In genomic region chr12:70845268-70845667, GRCh38 we compare ENCODE assay signal across 32 cellular contexts.
"Had no signal": no experiment of that assay in that cellular context is flagged by ENCODE, and none has a peak within 500 bp of the region (broad histone marks: within the 10 kb centered on the region; RNA-seq: fewer than 3 reads in every experiment).

No MANE protein-coding gene starts in this region.

- ATAC-seq: activated naive CD4-positive, alpha-beta T cell treated with anti-CD3 and anti-CD28 coated beads, Interleukin-2, amount 50 U/mL, for 72 hours; activated naive CD8-positive, alpha-beta T cell treated with anti-CD3 and anti-CD28 coated beads, Interleukin-2, amount 50 U/mL, for 24 hours; activated T-cell treated with anti-CD3 and anti-CD28 coated beads, Interleukin-2, amount 50 U/mL, for 4 hours; activated T-cell treated with anti-CD3 and anti-CD28 coated beads, Interleukin-2, amount 50 U/mL, for 72 hours; activated T-helper 17 cell treated with anti-CD3 and anti-CD28 coated beads, Interleukin-2, amount 50 U/mL, for 72 hours; body of pancreas had no signal

- H3K36me3 ChIP-seq: adrenal gland, ascending aorta, brain microvascular endothelial cell, breast epithelium, cardiac muscle cell had no signal

- DNase-seq: activated effector memory CD4-positive, alpha-beta T cell treated with anti-CD3 and anti-CD28 coated beads, Interleukin-2, amount 50 U/mL, for 16 hours; activated effector memory CD4-positive, alpha-beta T cell treated with Interleukin-2 at 50 U/mL for 16 hours; activated gamma-delta T cell; activated gamma-delta T cell treated with Interleukin-2 at 50 U/mL for 16 hours; activated naive CD4-positive, alpha-beta T cell; activated naive CD4-positive, alpha-beta T cell treated with anti-CD3 and anti-CD28 coated beads for 36 hours; activated naive CD4-positive, alpha-beta T cell treated with anti-CD3 and anti-CD28 coated beads, Interleukin-2, amount 10 ng/mL, durations not matched to agents 7 days and 5 days; activated naive CD4-positive, alpha-beta T cell treated with anti-CD3 and anti-CD28 coated beads, Interleukin-2, amount 50 U/mL, for 16 hours; activated naive CD4-positive, alpha-beta T cell treated with Interleukin-2 at 50 U/mL for 16 hours; activated naive CD8-positive, alpha-beta T cell treated with anti-CD3 and anti-CD28 coated beads for 36 hours; activated naive CD8-positive, alpha-beta T cell treated with anti-CD3 and anti-CD28 coated beads, Interleukin-2, amount 10 ng/mL, durations not matched to agents 7 days and 5 days; activated naive CD8-positive, alpha-beta T cell treated with anti-CD3 and anti-CD28 coated beads, Interleukin-2, amount 50 U/mL, for 24 hours; activated T-cell treated with anti-CD3 and anti-CD28 coated beads, Interleukin-2, amount 50 U/mL, for 1 hour; activated T-cell treated with anti-CD3 and anti-CD28 coated beads, Interleukin-2, amount 50 U/mL, for 24 hours; activated T-cell treated with anti-CD3 and anti-CD28 coated beads, Interleukin-2, amount 50 U/mL, for 4 hours; activated T-cell treated with anti-CD3 and anti-CD28 coated beads, Interleukin-2, amount 50 U/mL, for 48 hours; activated T-cell treated with anti-CD3 and anti-CD28 coated beads, Interleukin-2, amount 50 U/mL, for 72 hours; adrenal gland; amniotic stem cell; amygdala; anterior cingulate cortex; aorta; body of pancreas; brain microvascular endothelial cell; caudate nucleus; central memory CD4-positive, alpha-beta T cell; cerebellar nuclear complex had no signal

- H3K4me1 ChIP-seq: adrenal gland, ascending aorta, body of pancreas, breast epithelium had no signal

- H3K4me3 ChIP-seq: adrenal gland, ascending aorta, body of pancreas, breast epithelium, cardiac muscle cell had no signal

- H3K9me3 ChIP-seq: adrenal gland, ascending aorta, body of pancreas, breast epithelium had no signal
